Comparison of ENCODE assay signal across 8 cellular contexts in genomic region chr3:153162513-153163348, GRCh38. TPM values are rescaled to one million over a fixed set of nuclear protein-coding genes. Genes with fewer than 3 reads are reported as not detected.
DNase-seq lines count a peak whose midpoint lies in the region; ATAC-seq and TF ChIP-seq lines count a peak whose summit lies in the region.

No MANE protein-coding gene starts in this region.

- peaks cover 59% of the 10 kb centered on the region for H3K4me1 ChIP-seq in DND-41 (ENCODE audit: insufficient read depth, low read length)
- H3K4me1 ChIP-seq in Loucy (ENCODE audit: insufficient read depth, low read length, poor library complexity, severe bottlenecking) = peaks cover 40% of the 10 kb centered on the region
- peaks cover 7% of the 10 kb centered on the region for H3K4me1 ChIP-seq in mesenchymal stem cell (ENCODE audit: control insufficient read depth, insufficient read depth, low read depth, low read length)

- H2BK5ac ChIP-seq in mesenchymal stem cell (ENCODE audit: low read depth, low read length, poor library complexity, severe bottlenecking) = no peak overlapping the region

- H2AFZ ChIP-seq in DND-41 (ENCODE audit: low read depth, low read length) (peak overlapping the region; percentile 90), Loucy (ENCODE audit: low read length) (no peak overlapping the region), mesenchymal stem cell (ENCODE audit: low read depth, low read length) (peak overlapping the region; percentile 42)

- H3K4me3 ChIP-seq in DND-41 (ENCODE audit: low read depth in 1 of 2, low read length in 2 of 2) (peak overlapping the region; percentile 44 to 94), Loucy (ENCODE audit: low read length, poor library complexity, severe bottlenecking) (peak overlapping the region; percentile 92), mesenchymal stem cell (ENCODE audit: insufficient read depth in 1 of 2, low read depth in 1 of 2, low read length in 2 of 2) (peak overlapping the region; percentile 88 to 98)

- H3K14ac ChIP-seq in mesenchymal stem cell (ENCODE audit: low read length in 2 of 2) = peak overlapping the region in 1 of 2 experiments; percentile 82

- DNase-seq in DND-41 (peak; percentile 43), ecto neural progenitor cell (ENCODE audit: low spot score) (peak; percentile 66), mesenchymal stem cell (peak; percentile 57), T1000 (lab: John Stamatoyannopoulos, UW) (no peak)
- DNase-seq in activated CD4-positive, alpha-beta memory T cell treated with anti-CD3 and anti-CD28 coated beads for 36 hours = peak; percentile 58
- peak; percentile 7 to 23 for DNase-seq in stimulated activated CD8-positive, alpha-beta memory T cell treated with anti-CD3 and anti-CD28 coated beads, Interleukin-2, amount 100 ng/mL, for 48 hours (ENCODE audit: low read depth in 2 of 2)

- no peaks in the 10 kb centered on the region for H3K9me3 ChIP-seq in DND-41 (ENCODE audit: insufficient read depth, low read length, severe bottlenecking)
- no peaks in the 10 kb centered on the region for H3K9me3 ChIP-seq in Loucy (ENCODE audit: insufficient read depth, low read depth, low read length)
- H3K9me3 ChIP-seq in mesenchymal stem cell (ENCODE audit: control insufficient read depth, low read length) = no peaks in the 10 kb centered on the region

- H3F3A ChIP-seq in Loucy (ENCODE audit: low read depth) = peaks cover 6% of the 10 kb centered on the region; the same call in 1 of the 2 replicates

- H3K79me2 ChIP-seq in DND-41 (ENCODE audit: insufficient read depth, low read length) (peaks cover 35% of the 10 kb centered on the region), Loucy (ENCODE audit: insufficient read depth, low read length) (peaks cover 55% of the 10 kb centered on the region)

- peak overlapping the region; percentile 87 for H4K8ac ChIP-seq in mesenchymal stem cell (ENCODE audit: low read length)

- no peaks in the 10 kb centered on the region for H3K9me2 ChIP-seq in Loucy (replicated peaks; ENCODE audit: low read depth, low read length)

- H3K4me3 Mint-ChIP-seq in activated CD4-positive, alpha-beta memory T cell treated with anti-CD3 and anti-CD28 coated beads for 36 hours = peak overlapping the region; percentile 93

- H2BK12ac ChIP-seq in mesenchymal stem cell (ENCODE audit: low read length in 2 of 2) = no peak overlapping the region

- POLR2A ChIA-PET in activated CD4-positive, alpha-beta memory T cell treated with anti-CD3 and anti-CD28 coated beads for 36 hours (lab: Charles Lee) = interaction anchor here (0.6 to 2.7 kb wide), 5 partner anchors 13 to 123 kb away, joined by 3 to 16 read pairs (median 6); no protein-coding TSS in a partner anchor

- H3K36me3 ChIP-seq in DND-41 (ENCODE audit: insufficient read depth, low read length) (peaks cover 6% of the 10 kb centered on the region; the same call in 1 of the 2 replicates), Loucy (ENCODE audit: insufficient read depth, low read length) (no peaks in the 10 kb centered on the region), mesenchymal stem cell (ENCODE audit: control insufficient read depth in 1 of 2, insufficient read depth in 2 of 2, low read depth in 1 of 2, low read length in 2 of 2) (peaks cover 0 to 30% of the 10 kb centered on the region in 2 experiments)

- H3K27me3 Mint-ChIP-seq in activated CD4-positive, alpha-beta memory T cell treated with anti-CD3 and anti-CD28 coated beads for 36 hours = no peaks in the 10 kb centered on the region

- H2BK120ac ChIP-seq in mesenchymal stem cell (ENCODE audit: low read depth, low read length) = peak overlapping the region; percentile 54

- peak overlapping the region; percentile 60 for H3K27ac ChIP-seq in DND-41 (ENCODE audit: low read length)
- peak overlapping the region; percentile 41 for H3K27ac ChIP-seq in mesenchymal stem cell (ENCODE audit: low read length, poor library complexity, severe bottlenecking)

- H3K4me2 ChIP-seq in DND-41 (ENCODE audit: insufficient read depth, low read length) (peak overlapping the region; percentile 82), Loucy (ENCODE audit: low read depth, low read length, poor library complexity, severe bottlenecking) (peak overlapping the region; percentile 84), mesenchymal stem cell (ENCODE audit: low read length, poor library complexity, severe bottlenecking) (peak overlapping the region; percentile 57)

- peak overlapping the region; percentile 35 to 74 for H3K4ac ChIP-seq in mesenchymal stem cell (ENCODE audit: low read depth in 1 of 2, low read length in 2 of 2)

- H3K4me1 Mint-ChIP-seq in activated CD4-positive, alpha-beta memory T cell treated with anti-CD3 and anti-CD28 coated beads for 36 hours (ENCODE audit: low read depth) = peaks cover 40% of the 10 kb centered on the region

- H4K91ac ChIP-seq in mesenchymal stem cell (ENCODE audit: low read length) = peak overlapping the region; percentile 37

- H3K36me3 Mint-ChIP-seq in activated CD4-positive, alpha-beta memory T cell treated with anti-CD3 and anti-CD28 coated beads for 36 hours = peaks cover 26% of the 10 kb centered on the region

- no peaks in the 10 kb centered on the region for H3K79me1 ChIP-seq in mesenchymal stem cell (replicated peaks; ENCODE audit: low read length, poor library complexity, severe bottlenecking)

- H4K20me1 ChIP-seq in DND-41 (ENCODE audit: insufficient read depth, low read length) (peaks cover 46% of the 10 kb centered on the region; the same call in 1 of the 2 replicates), Loucy (ENCODE audit: insufficient read depth, low read length, poor library complexity, severe bottlenecking) (peaks cover 44% of the 10 kb centered on the region)

- ATAC-seq in DND-41 (ENCODE audit: insufficient read depth, low read depth) (peak; percentile 0; the same call in 2 of the 3 replicates), GM21717 (IDR thresholded peaks at IDR 0.05; ENCODE audit: unreplicated experiment) (peak; percentile 6)

- no peaks in the 10 kb centered on the region for H3K9me3 Mint-ChIP-seq in activated CD4-positive, alpha-beta memory T cell treated with anti-CD3 and anti-CD28 coated beads for 36 hours

- H3K9ac ChIP-seq in DND-41 (ENCODE audit: low read depth, low read length) (peak overlapping the region; percentile 75), Loucy (ENCODE audit: low read depth, low read length, poor library complexity, severe bottlenecking) (peak overlapping the region; percentile 98), mesenchymal stem cell (ENCODE audit: low read length) (peak overlapping the region; percentile 99)

- H3K23ac ChIP-seq in mesenchymal stem cell (ENCODE audit: low read length in 2 of 2) = peak overlapping the region in 1 of 2 experiments; percentile 2

- CTCF ChIA-PET in activated CD4-positive, alpha-beta memory T cell treated with anti-CD3 and anti-CD28 coated beads for 36 hours (lab: Charles Lee) = interaction anchor here (1.2 kb wide), 1 partner anchor 120 kb away, joined by 4 read pairs; no protein-coding TSS in a partner anchor

- peak overlapping the region; percentile 98 for H3K27ac Mint-ChIP-seq in activated CD4-positive, alpha-beta memory T cell treated with anti-CD3 and anti-CD28 coated beads for 36 hours

- peak overlapping the region; percentile 30 to 94 for H3K18ac ChIP-seq in mesenchymal stem cell (ENCODE audit: low read depth in 1 of 2, low read length in 2 of 2)

- H2BK15ac ChIP-seq in mesenchymal stem cell (ENCODE audit: low read depth, poor library complexity, severe bottlenecking) = peak overlapping the region; percentile 86

- TF ChIP-seq CTCF in DND-41 (IDR thresholded peaks at IDR 0.05; ENCODE audit: borderline replicate concordance, extremely low read depth, low read length, poor library complexity, severe bottlenecking) = no peak
- TF ChIP-seq CTCF in Loucy (conservative IDR thresholded peaks at IDR 0.05; ENCODE audit: low read length) = no peak

- H3K27me3 ChIP-seq in DND-41 (ENCODE audit: insufficient read depth, low read length, poor library complexity) (no peaks in the 10 kb centered on the region), Loucy (ENCODE audit: insufficient read depth, low read length, poor library complexity, severe bottlenecking) (no peaks in the 10 kb centered on the region), mesenchymal stem cell (ENCODE audit: control insufficient read depth in 1 of 2, insufficient read depth in 1 of 2, low read length in 2 of 2) (no peaks in the 10 kb centered on the region)

- intact Hi-C loops in activated CD4-positive, alpha-beta memory T cell treated with anti-CD3 and anti-CD28 coated beads for 36 hours (cut with micrococcal nuclease) = loop anchor here (5.0 to 10.0 kb wide), 6 partner anchors 282 to 1960 kb away; partner anchors contain the start of genes GPR171 and MBNL1

- under 1% methylated on average over 74 of the region's 82 CpGs for WGBS in mesenchymal stem cell

- no peak overlapping the region for H2AK5ac ChIP-seq in mesenchymal stem cell (ENCODE audit: low read length, severe bottlenecking)

RNA-seq across cellular contexts. Expression of gene RAP2B, which starts 0.7 kb away (rescaled TPM):
- 10 to 100 TPM; 12.7 to 13.0 TPM for total RNA-seq in activated CD4-positive, alpha-beta memory T cell treated with anti-CD3 and anti-CD28 coated beads for 36 hours
- 9.5 TPM for polyA plus RNA-seq in mesenchymal stem cell (2013, experiment 1 of 2)
- polyA plus RNA-seq in mesenchymal stem cell (2013, experiment 2 of 2) = 10.1 TPM
